Comparison of ENCODE assay signal across 8 cellular contexts in the genomic region with DNA sequence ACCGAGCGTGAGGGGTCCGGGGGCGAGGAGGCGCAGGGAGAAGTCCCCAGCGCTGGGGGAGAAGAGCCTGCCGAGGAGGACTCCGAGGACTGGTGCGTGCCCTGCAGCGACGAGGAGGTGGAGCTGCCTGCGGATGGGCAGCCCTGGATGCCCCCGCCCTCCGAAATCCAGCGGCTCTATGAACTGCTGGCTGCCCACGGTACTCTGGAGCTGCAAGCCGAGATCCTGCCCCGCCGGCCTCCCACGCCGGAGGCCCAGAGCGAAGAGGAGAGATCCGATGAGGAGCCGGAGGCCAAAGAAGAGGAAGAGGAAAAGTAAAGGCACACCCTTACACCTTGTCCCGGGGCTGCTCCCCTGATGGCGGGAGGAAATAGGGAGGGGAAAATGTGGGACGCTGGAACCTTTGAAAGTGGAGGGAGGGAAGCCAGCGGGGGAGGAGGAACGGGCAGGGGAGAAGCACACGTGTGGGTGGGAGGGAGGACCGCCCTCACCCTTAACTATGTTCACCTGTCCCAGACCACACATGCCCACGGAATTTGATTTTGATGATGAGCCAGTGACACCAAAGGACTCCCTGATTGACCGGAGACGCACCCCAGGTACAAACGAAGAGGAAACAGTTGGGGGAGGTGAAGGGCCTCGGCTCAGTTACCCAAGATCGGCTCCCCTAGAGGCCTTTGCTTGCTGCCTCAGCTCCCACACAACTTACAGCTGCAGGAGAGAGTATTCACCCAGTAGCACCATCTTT. TPM values are rescaled to one million over a fixed set of nuclear protein-coding genes. Genes with fewer than 3 reads are reported as not detected.
DNase-seq lines count a peak whose midpoint lies in the region; ATAC-seq and TF ChIP-seq lines count a peak whose summit lies in the region.

No MANE protein-coding gene starts in this region.

- no peak for TF ChIP-seq POLR2A in IMR-90 (IDR thresholded peaks at IDR 0.05; ENCODE audit: low read depth, low read length)
- TF ChIP-seq POLR2A in body of pancreas (IDR thresholded peaks at IDR 0.05), result no peak

- peak overlapping the region; percentile 98 for H2AFZ ChIP-seq in IMR-90 (replicated peaks; ENCODE audit: low read length, poor library complexity)

- peak overlapping the region; percentile 91 for H3K23ac ChIP-seq in IMR-90 (ENCODE audit: low read depth, low read length)

- in situ Hi-C loops in IMR-90 (cut with MboI; ENCODE audit: low sequenced_read_pairs), result no loop called here

- peak overlapping the region; percentile 44 for H2BK120ac ChIP-seq in IMR-90 (ENCODE audit: low read depth, low read length)

- H3K36me3 ChIP-seq in Caco-2 (ENCODE audit: control insufficient read depth, insufficient read depth, low read length) (no peaks in the 10 kb centered on the region; the same call in 1 of the 2 replicates), IMR-90 (ENCODE audit: control insufficient read depth, insufficient read depth, low read length) (peaks cover 6% of the 10 kb centered on the region), body of pancreas (replicated peaks in 1 of 2; ENCODE audit: insufficient read depth in 1 of 2, low read depth in 2 of 2) (no peaks in the 10 kb centered on the region)

- peak overlapping the region; percentile 94 for H2AK5ac ChIP-seq in IMR-90 (ENCODE audit: low read depth, low read length)

- intact Hi-C loops in Caco-2 (cut with micrococcal nuclease; ENCODE audit: unreplicated experiment), result loop anchor here (1.0 to 10.0 kb wide), 6 partner anchors 12 to 204 kb away; a partner anchor contains a TSS
- intact Hi-C loops in IMR-90 (cut with micrococcal nuclease), result loop anchor here (1.0 to 5.0 kb wide), 2 partner anchors 117 to 205 kb away; a partner anchor contains a TSS
- intact Hi-C loops in body of pancreas (cut with DNase I), result no loop called here

- H3K36me3 Mint-ChIP-seq in Caco-2 (ENCODE audit: insufficient read depth, unreplicated experiment) (peaks cover 54% of the 10 kb centered on the region), immature natural killer cell (peaks cover 0 to 21% (median 5%) of the 10 kb centered on the region in 3 donors)

- peaks cover 18 to 68% of the 10 kb centered on the region in 2 experiments for H3K79me1 ChIP-seq in IMR-90 (ENCODE audit: low read depth in 1 of 2, low read length in 2 of 2)

- peak overlapping the region; percentile 80 for H4K91ac ChIP-seq in IMR-90 (ENCODE audit: insufficient read depth, low read depth, low read length)

- H3K4me3 ChIP-seq in Caco-2 (ENCODE audit: low read depth, low read length) (peak overlapping the region; percentile 69), IMR-90 (ENCODE audit: insufficient read depth, low read depth, low read length) (peak overlapping the region; percentile 62), body of pancreas (peak overlapping the region; percentile 71 to 76)

- H3K4ac ChIP-seq in IMR-90 (ENCODE audit: low read depth, low read length), result peak overlapping the region; percentile 72

- peak in 1 of 2 experiments; percentile 3 for TF ChIP-seq CTCF in Caco-2 (IDR thresholded peaks at IDR 0.05; ENCODE audit: insufficient read depth in 1 of 2, low read depth in 1 of 2, low read length in 1 of 2, severe bottlenecking in 1 of 2, unreplicated experiment in 1 of 2)
- no peak for TF ChIP-seq CTCF in IMR-90 (conservative IDR thresholded peaks at IDR 0.05; ENCODE audit: low read depth, low read length)
- peak in 1 of 7 experiments; percentile 14 for TF ChIP-seq CTCF in body of pancreas (IDR thresholded peaks at IDR 0.05)

- DNase-seq in Caco-2, result peak; percentile 65 to 69
- peak; percentile 60 for DNase-seq in IMR-90
- peak; percentile 72 for DNase-seq in SKM-1 (lab: John Stamatoyannopoulos, UW; ENCODE audit: unreplicated experiment)
- DNase-seq in body of pancreas, result peak; percentile 64 to 75 (median 74)
- peak in 2 of 3 donors; percentile 40 to 47 for DNase-seq in immature natural killer cell
- peak; percentile 55 for DNase-seq in stimulated activated CD4-positive, alpha-beta T cell treated with anti-CD3 and anti-CD28 coated beads, Interleukin-12 subunit alpha, Interleukin-12 subunit beta, amount 100 ng/mL, for 4 hours
- DNase-seq in putamen (ENCODE audit: low spot score), result no peak

- peak overlapping the region; percentile 77; the same call in 1 of the 3 replicates for H2BK15ac ChIP-seq in IMR-90 (ENCODE audit: low read depth, low read length)

- H3K14ac ChIP-seq in IMR-90 (replicated peaks; ENCODE audit: low read depth, low read length), result peak overlapping the region; percentile 89

- peak overlapping the region; percentile 92 for H3K4me2 ChIP-seq in IMR-90 (ENCODE audit: low read depth, low read length)

- peak overlapping the region; percentile 95 for H2BK5ac ChIP-seq in IMR-90 (ENCODE audit: low read depth, low read length, poor library complexity, severe bottlenecking)

- dilution Hi-C loops in IMR-90 (cut with HindIII; ENCODE audit: low sequenced_read_pairs, unreplicated experiment), result no loop called here

- H3K27ac Mint-ChIP-seq in Caco-2 (ENCODE audit: unreplicated experiment) (peak overlapping the region; percentile 93), immature natural killer cell (peak overlapping the region; percentile 94 to 99 (median 96))

- H3K4me1 ChIP-seq in Caco-2 (peaks cover 14% of the 10 kb centered on the region), IMR-90 (ENCODE audit: control insufficient read depth, insufficient read depth, low read length) (peaks cover 17% of the 10 kb centered on the region), body of pancreas (peaks cover 60% of the 10 kb centered on the region)

- H3K9ac ChIP-seq in IMR-90 (ENCODE audit: low read depth, low read length), result peak overlapping the region; percentile 79

- 0% methylated on average over 4 of the region's 37 CpGs; no CpG with 5 or more reads in 1 of the 2 experiments for WGBS in IMR-90 (ENCODE audit: extremely low coverage in 2 of 2, insufficient read length in 1 of 2), 2 experiments
- WGBS in body of pancreas, 2 donors, result 1% methylated on average over 21 to 37 of the region's 37 CpGs

- H3K9me3 ChIP-seq in Caco-2, result no peaks in the 10 kb centered on the region
- H3K9me3 ChIP-seq in IMR-90 (ENCODE audit: control insufficient read depth, insufficient read depth, low read length), result no peaks in the 10 kb centered on the region
- no peaks in the 10 kb centered on the region for H3K9me3 ChIP-seq in body of pancreas

- no peak overlapping the region; the same call in 1 of the 2 replicates for H3K18ac ChIP-seq in IMR-90 (ENCODE audit: low read depth, low read length)

- no peaks in the 10 kb centered on the region; the same call in 1 of the 2 replicates for H4K20me1 ChIP-seq in IMR-90 (ENCODE audit: insufficient read depth, low read length)

- CTCF ChIA-PET in Caco-2 (lab: Charles Lee) (interaction anchor here (0.6 to 2.8 kb wide), 9 partner anchors 9 to 156 kb away, joined by 3 to 22 read pairs (median 6); a partner anchor contains a TSS), IMR-90 (lab: Yijun Ruan, JAX) (interaction anchor here (0.8 to 2.1 kb wide), 4 partner anchors 10 to 116 kb away, joined by 3 to 10 read pairs (median 4); no protein-coding TSS in a partner anchor)

- POLR2A ChIA-PET in Caco-2 (lab: Charles Lee) (interaction anchor here (0.6 to 1.8 kb wide), 5 partner anchors 9 to 157 kb away, joined by 4 to 10 read pairs (median 7); a partner anchor contains a TSS), IMR-90 (lab: Charles Lee; ENCODE audit: unreplicated experiment) (interaction anchor here (0.7 kb wide), 1 partner anchor 83 kb away, joined by 4 read pairs; a partner anchor contains a TSS)

- peak; percentile 26 for ATAC-seq in GM19455 (IDR thresholded peaks at IDR 0.05; ENCODE audit: unreplicated experiment)
- peak; percentile 51 for ATAC-seq in IMR-90 (ENCODE audit: low read depth)
- ATAC-seq in body of pancreas, result peak; percentile 32

- BruUV-seq in Caco-2 (replicated peaks; lab: Mats Ljungman, UMichigan), result no TSS peak
- BruUV-seq in IMR-90 (replicated peaks; lab: Mats Ljungman, UMichigan), result no TSS peak

- no peak overlapping the region for H2BK20ac ChIP-seq in IMR-90 (ENCODE audit: low read depth, low read length)

- H3K9me3 Mint-ChIP-seq in Caco-2 (ENCODE audit: unreplicated experiment), result no peaks in the 10 kb centered on the region
- H3K9me3 Mint-ChIP-seq in immature natural killer cell, result no peaks in the 10 kb centered on the region

- TF ChIP-seq RAD21 in IMR-90 (IDR thresholded peaks at IDR 0.05; ENCODE audit: low read length), result no peak

- H3K27me3 Mint-ChIP-seq in Caco-2 (ENCODE audit: insufficient read depth, unreplicated experiment) (no peaks in the 10 kb centered on the region), immature natural killer cell (ENCODE audit: low read depth in 3 of 3) (peaks cover 9 to 12% (median 12%) of the 10 kb centered on the region in 3 donors)

- peak overlapping the region; percentile 98 for H2AK9ac ChIP-seq in IMR-90 (replicated peaks; ENCODE audit: low read depth, low read length, poor library complexity)

- H3K9me1 ChIP-seq in IMR-90 (ENCODE audit: insufficient read depth, low read length), result peaks cover 9% of the 10 kb centered on the region

- peaks cover 35% of the 10 kb centered on the region for H3K4me1 Mint-ChIP-seq in Caco-2 (ENCODE audit: low read depth, unreplicated experiment)
- peaks cover 59 to 68% of the 10 kb centered on the region in 2 donors for H3K4me1 Mint-ChIP-seq in immature natural killer cell

- H3K27ac ChIP-seq in IMR-90 (ENCODE audit: insufficient read depth, low read length), result peak overlapping the region; percentile 89
- peak overlapping the region; percentile 85 to 97 (median 96) for H3K27ac ChIP-seq in body of pancreas

- H3K4me3 Mint-ChIP-seq in Caco-2 (ENCODE audit: unreplicated experiment) (peak overlapping the region; percentile 89), immature natural killer cell (peak overlapping the region; percentile 93 to 99 (median 99))

- peak overlapping the region; percentile 31; the same call in 1 of the 2 replicates for H4K5ac ChIP-seq in IMR-90 (ENCODE audit: low read depth, low read length)

- peak overlapping the region; percentile 7 to 81 for H4K8ac ChIP-seq in IMR-90 (ENCODE audit: low read depth in 2 of 2, low read length in 2 of 2)

- no peaks in the 10 kb centered on the region for H3K27me3 ChIP-seq in Caco-2 (replicated peaks; ENCODE audit: control insufficient read depth, insufficient read depth, low read length)
- H3K27me3 ChIP-seq in IMR-90 (ENCODE audit: control insufficient read depth, insufficient read depth, low read length), result no peaks in the 10 kb centered on the region
- no peaks in the 10 kb centered on the region for H3K27me3 ChIP-seq in body of pancreas

- peak overlapping the region; percentile 89 for H3K56ac ChIP-seq in IMR-90 (ENCODE audit: extremely low read depth, insufficient read depth, low read length)

RNA-seq across cellular contexts. Expression of a gene that starts 0.9 kb away (rescaled TPM):
- total RNA-seq in Caco-2 (2022) (31.4 and 33.0 TPM in 2 replicates), IMR-90 (2012; rRNA removed) (10.6 and 15.3 TPM in 2 replicates), body of pancreas (10 to 100 TPM; 27.5 to 63.9 TPM)
- polyA plus RNA-seq in IMR-90 (2012; rRNA removed) (22.1 and 26.4 TPM in 2 replicates), immature natural killer cell (10 to 100 TPM; 44.8 to 55.2 (median 46.1) TPM)
- 21.9 and 41.0 TPM in 2 replicates for polyA plus RNA-seq in IMR-90 (2012; cell fraction: cytosol; rRNA removed)
- 159 and 162 TPM in 2 replicates for polyA plus RNA-seq in IMR-90 (2012; cell fraction: nucleus; rRNA removed; ENCODE audit: low replicate concordance)

RNA-seq across cellular contexts. Expression of a gene that starts 3.4 kb away (rescaled TPM):
- total RNA-seq in Caco-2 (2022) (62.9 and 72.5 TPM in 2 replicates), IMR-90 (2012; rRNA removed) (221 and 319 TPM in 2 replicates), body of pancreas (100 to 1,000 TPM in 1 of 2 donors, 10 to 100 TPM in 1; 75.5 to 139 TPM)
- polyA plus RNA-seq in IMR-90 (2012; rRNA removed) (204 and 231 TPM in 2 replicates), immature natural killer cell (100 to 1,000 TPM; 103 to 195 (median 142) TPM)
- polyA plus RNA-seq in IMR-90 (2012; cell fraction: cytosol; rRNA removed), result 95.3 and 159 TPM in 2 replicates
- 358 and 633 TPM in 2 replicates for polyA plus RNA-seq in IMR-90 (2012; cell fraction: nucleus; rRNA removed; ENCODE audit: low replicate concordance)

RNA-seq across cellular contexts. Expression of a gene that starts 4.9 kb away (rescaled TPM):
- total RNA-seq in Caco-2 (2022), result 3.6 and 3.9 TPM in 2 replicates
- total RNA-seq in IMR-90 (2012; rRNA removed), result 0.90 and 1.4 TPM in 2 replicates
- polyA plus RNA-seq in IMR-90 (2012; rRNA removed), result 10.5 and 10.7 TPM in 2 replicates
- polyA plus RNA-seq in IMR-90 (2012; cell fraction: cytosol; rRNA removed), result 2.2 and 2.7 TPM in 2 replicates
- polyA plus RNA-seq in IMR-90 (2012; cell fraction: nucleus; rRNA removed; ENCODE audit: low replicate concordance), result 150 and 201 TPM in 2 replicates
- total RNA-seq in body of pancreas, result 1 to 10 TPM in 1 of 2 donors, not detected in 1; 1.0 TPM
- not detected for polyA plus RNA-seq in immature natural killer cell

RNA-seq across cellular contexts. Expression of a gene that starts 10.5 kb away (rescaled TPM):
- total RNA-seq in Caco-2 (2022) (299 and 317 TPM in 2 replicates), IMR-90 (2012; rRNA removed) (113 and 127 TPM in 2 replicates), body of pancreas (100 to 1,000 TPM in 1 of 2 donors, 10 to 100 TPM in 1; 57.9 to 125 TPM)
- polyA plus RNA-seq in IMR-90 (2012; rRNA removed) (124 and 138 TPM in 2 replicates), immature natural killer cell (10 to 100 TPM; 49.2 to 54.8 (median 52.7) TPM)
- polyA plus RNA-seq in IMR-90 (2012; cell fraction: cytosol; rRNA removed), result 55.6 and 129 TPM in 2 replicates
- polyA plus RNA-seq in IMR-90 (2012; cell fraction: nucleus; rRNA removed; ENCODE audit: low replicate concordance), result 105 and 180 TPM in 2 replicates

RNA-seq across cellular contexts. Expression of a gene that starts 26.3 kb away (rescaled TPM):
- total RNA-seq in Caco-2 (2022) (134 and 152 TPM in 2 replicates), IMR-90 (2012; rRNA removed) (40.8 and 43.0 TPM in 2 replicates), body of pancreas (10 to 100 TPM in 1 of 2 donors, 1 to 10 TPM in 1; 8.9 to 13.7 TPM)
- polyA plus RNA-seq in IMR-90 (2012; rRNA removed) (65.1 and 66.0 TPM in 2 replicates), immature natural killer cell (10 to 100 TPM; 33.1 to 45.2 (median 33.3) TPM)
- polyA plus RNA-seq in IMR-90 (2012; cell fraction: cytosol; rRNA removed), result 29.9 and 41.8 TPM in 2 replicates
- polyA plus RNA-seq in IMR-90 (2012; cell fraction: nucleus; rRNA removed; ENCODE audit: low replicate concordance), result 96.9 and 151 TPM in 2 replicates
